Comparison of ENCODE assay signal across 16 cellular contexts in the genomic region with DNA sequence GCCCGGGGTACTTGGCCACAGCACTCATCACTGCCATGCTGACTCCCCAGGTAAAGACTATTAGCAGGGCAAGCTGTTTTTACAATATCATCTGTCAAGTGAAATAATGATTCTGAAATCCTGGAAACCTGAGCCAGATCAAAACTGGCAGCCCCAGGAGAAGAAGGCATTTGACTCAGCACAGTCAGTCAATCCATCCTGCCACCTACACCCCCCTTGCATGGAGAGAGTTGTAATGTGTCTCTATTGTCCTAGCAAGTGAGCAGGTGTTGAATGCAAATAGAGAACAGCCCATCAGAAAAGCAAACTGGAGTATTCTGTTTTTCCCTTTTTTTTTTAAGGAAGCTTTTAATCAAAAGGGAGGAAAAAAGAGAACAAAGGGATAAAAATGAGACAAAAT.
"Had no signal": no experiment of that assay in that cellular context is flagged by ENCODE, and none has a peak within 500 bp of the region (broad histone marks: within the 10 kb centered on the region; RNA-seq: fewer than 3 reads in every experiment).

No MANE protein-coding gene starts in this region.

- H3K9me3 ChIP-seq: body of pancreas, mucosa of descending colon, neutrophil had no signal

- DNase-seq: activated B cell treated with CpG ODN at 0.5 μM for 24 hours; activated CD4-positive, alpha-beta T cell treated with anti-CD3 and anti-CD28 coated beads, Interleukin-2, amount 10 ng/mL, durations not matched to agents 7 days and 5 days; activated CD8-positive, alpha-beta memory T cell treated with anti-CD3 and anti-CD28 coated beads for 24 hours; activated naive CD4-positive, alpha-beta T cell treated with anti-CD3 and anti-CD28 coated beads, Interleukin-2, amount 50 U/mL, for 16 hours; activated T-cell treated with anti-CD3 and anti-CD28 coated beads for 4 hours; body of pancreas; central memory CD4-positive, alpha-beta T cell; cortex of kidney; effector CD8-positive, alpha-beta T cell; foreskin melanocyte; mammary epithelial cell; mucosa of descending colon; naive thymus-derived CD8-positive, alpha-beta T cell had no signal

- H3K4me3 Mint-ChIP-seq: activated B cell treated with CpG ODN at 0.5 μM for 24 hours; activated CD4-positive, alpha-beta T cell treated with anti-CD3 and anti-CD28 coated beads, Interleukin-2, amount 10 ng/mL, durations not matched to agents 7 days and 5 days; activated T-helper 17 cell treated with anti-CD3 and anti-CD28 coated beads, Interleukin-2, amount 50 U/mL, for 72 hours; naive thymus-derived CD8-positive, alpha-beta T cell had no signal

- ATAC-seq: activated T-helper 17 cell treated with anti-CD3 and anti-CD28 coated beads, Interleukin-2, amount 50 U/mL, for 72 hours; body of pancreas; left lobe of liver; mucosa of descending colon; naive thymus-derived CD8-positive, alpha-beta T cell had no signal

- H3K36me3 Mint-ChIP-seq: naive thymus-derived CD8-positive, alpha-beta T cell had no signal

- H3K27me3 Mint-ChIP-seq: activated B cell treated with CpG ODN at 0.5 μM for 24 hours; activated CD4-positive, alpha-beta T cell treated with anti-CD3 and anti-CD28 coated beads, Interleukin-2, amount 10 ng/mL, durations not matched to agents 7 days and 5 days; activated T-helper 17 cell treated with anti-CD3 and anti-CD28 coated beads, Interleukin-2, amount 50 U/mL, for 72 hours had no signal

- H3K4me1 Mint-ChIP-seq: activated B cell treated with CpG ODN at 0.5 μM for 24 hours; activated T-helper 17 cell treated with anti-CD3 and anti-CD28 coated beads, Interleukin-2, amount 50 U/mL, for 72 hours had no signal

- H3K27ac Mint-ChIP-seq: activated B cell treated with CpG ODN at 0.5 μM for 24 hours; activated CD4-positive, alpha-beta T cell treated with anti-CD3 and anti-CD28 coated beads, Interleukin-2, amount 10 ng/mL, durations not matched to agents 7 days and 5 days; activated T-helper 17 cell treated with anti-CD3 and anti-CD28 coated beads, Interleukin-2, amount 50 U/mL, for 72 hours; naive thymus-derived CD8-positive, alpha-beta T cell had no signal
